ENCODE assay signal across 15 cellular contexts in the genomic region with DNA sequence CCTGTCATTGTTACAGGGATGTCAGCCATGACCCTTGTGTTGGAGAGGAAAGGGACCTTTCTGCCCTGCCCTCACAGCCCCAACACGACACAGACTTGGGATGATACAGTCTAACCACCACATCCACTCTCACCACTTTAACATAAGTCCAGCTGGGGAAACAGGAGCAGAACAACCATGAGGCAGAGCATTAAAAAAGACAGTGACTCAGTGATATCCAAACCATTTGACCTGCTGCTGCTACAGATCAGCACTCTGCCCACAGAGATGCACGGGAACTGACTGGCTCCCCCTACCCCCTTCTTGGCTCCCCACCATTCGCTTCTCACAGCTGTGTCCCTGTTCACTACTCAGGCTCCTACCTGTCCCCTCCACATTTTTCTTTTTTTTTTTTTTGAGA.
DNase-seq lines count a peak whose midpoint lies in the region; ATAC-seq and TF ChIP-seq lines count a peak whose summit lies in the region.
"Had no signal": no experiment of that assay in that cellular context is flagged by ENCODE, and none has a peak within 500 bp of the region (broad histone marks: within the 10 kb centered on the region; RNA-seq: fewer than 3 reads in every experiment).

No MANE protein-coding gene starts in this region.

- DNase-seq in caudate nucleus (lab: John Stamatoyannopoulos, UW) (no peak), gastrocnemius medialis (peak in 1 of 2 donors; percentile 26)
- no peak for DNase-seq in central memory CD4-positive, alpha-beta T cell
- DNase-seq: Caco-2; CD8-positive, alpha-beta memory T cell; GF-D8 had no signal

- H3K4me3 ChIP-seq in gastrocnemius medialis, result no peak overlapping the region
- H3K4me3 ChIP-seq: A549, BLaER1, K562 had no signal

- peak overlapping the region; percentile 78 for H3K27ac ChIP-seq in caudate nucleus (ENCODE audit: low read depth, low read length)
- peak overlapping the region; percentile 12 for H3K27ac ChIP-seq in layer of hippocampus (ENCODE audit: low read depth, low read length)
- H3K27ac ChIP-seq in gastrocnemius medialis, result no peak overlapping the region
- H3K27ac ChIP-seq: A549, BLaER1, HL-60 had no signal

- no peaks in the 10 kb centered on the region for H3K36me3 ChIP-seq in gastrocnemius medialis
- H3K36me3 ChIP-seq: BLaER1 had no signal

- ATAC-seq in gastrocnemius medialis, result peak; percentile 74 to 81
- no peak for ATAC-seq in HG03159 (IDR thresholded peaks at IDR 0.05; ENCODE audit: unreplicated experiment)
- no peak for ATAC-seq in GM21576 (IDR thresholded peaks at IDR 0.05; ENCODE audit: unreplicated experiment)
- ATAC-seq in GM19455 (IDR thresholded peaks at IDR 0.05; ENCODE audit: unreplicated experiment), result no peak
- ATAC-seq: A549, HCT116, K562 had no signal

- no peaks in the 10 kb centered on the region for H3K9me3 ChIP-seq in gastrocnemius medialis
- H3K9me3 ChIP-seq: A549, BLaER1, Caco-2 had no signal

- in situ Hi-C loops in gastrocnemius medialis (cut with MboI; ENCODE audit: low sequenced_read_pairs in 4 of 4), result no loop called here

- H3K4me1 ChIP-seq in gastrocnemius medialis, result peaks cover 0 to 11% of the 10 kb centered on the region in 2 donors
- H3K4me1 ChIP-seq: A549, BLaER1 had no signal

- no peak for TF ChIP-seq CTCF in gastrocnemius medialis (IDR thresholded peaks at IDR 0.05 in 4 of 5, conservative IDR thresholded peaks at IDR 0.05 in 1 of 5)

- no peak for TF ChIP-seq POLR2A in gastrocnemius medialis (IDR thresholded peaks at IDR 0.05)

- H3K27me3 ChIP-seq in layer of hippocampus (ENCODE audit: control insufficient read depth, insufficient read depth, low read length) (no peaks in the 10 kb centered on the region), gastrocnemius medialis (no peaks in the 10 kb centered on the region)
- H3K27me3 ChIP-seq: BLaER1 had no signal

- intact Hi-C loops in gastrocnemius medialis (cut with DNase I; ENCODE audit: low total_unique reads), result no loop called here

Comparison
In these comparisons a context has a peak if more than half of its experiments do, and no peak if none do; other contexts are left out.
1. H3K27ac ChIP-seq: peak in caudate nucleus (single experiment) and layer of hippocampus (single experiment); none in gastrocnemius medialis (0 of 4).
2. ATAC-seq: peak in gastrocnemius medialis (2 of 2); none in HG03159 (single experiment), GM21576 (single experiment) and GM19455 (single experiment).